In the genomic region with DNA sequence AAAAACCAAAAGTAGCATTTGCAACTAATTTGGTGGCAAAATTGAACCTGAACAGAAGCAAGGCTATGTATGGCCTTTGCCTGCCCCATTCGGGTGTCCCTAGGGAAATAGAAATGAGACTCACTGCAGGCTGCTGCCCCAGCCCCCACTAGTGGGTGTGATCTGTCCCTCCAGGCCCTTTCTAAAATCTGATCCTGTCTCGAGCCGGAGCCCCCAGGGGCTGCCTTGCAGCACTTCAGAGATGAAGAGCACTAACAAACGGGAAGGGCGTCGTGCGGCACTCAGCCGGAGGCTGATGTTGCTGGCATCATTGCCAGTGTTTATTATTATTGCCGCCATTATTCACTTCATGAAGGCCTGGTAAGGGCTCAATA, we compare ENCODE assay signal across 12 cellular contexts. TPM values are rescaled to one million over a fixed set of nuclear protein-coding genes. Genes with fewer than 3 reads are reported as not detected.
A peak's percentile ranks its signal among the peaks of the same experiment; 100 is the strongest.
DNase-seq lines count a peak whose midpoint lies in the region; ATAC-seq and TF ChIP-seq lines count a peak whose summit lies in the region.
"Had no signal": no experiment of that assay in that cellular context is flagged by ENCODE, and none has a peak within 500 bp of the region (broad histone marks: within the 10 kb centered on the region; RNA-seq: fewer than 3 reads in every experiment).

No MANE protein-coding gene starts in this region.

- H3K4me1 Mint-ChIP-seq in activated naive CD8-positive, alpha-beta T cell treated with anti-CD3 and anti-CD28 coated beads for 36 hours, result peaks cover 70% of the 10 kb centered on the region
- H3K4me1 Mint-ChIP-seq in stimulated activated effector memory CD8-positive, alpha-beta T cell treated with anti-CD3 and anti-CD28 coated beads, Interleukin-12 subunit alpha, Interleukin-12 subunit beta, amount 100 ng/mL, for 72 hours, result peaks cover 88% of the 10 kb centered on the region
- H3K4me1 Mint-ChIP-seq in progenitor cell of endocrine pancreas (ENCODE audit: low read depth), result peaks cover 4% of the 10 kb centered on the region

- H3K27me3 Mint-ChIP-seq in activated naive CD8-positive, alpha-beta T cell treated with anti-CD3 and anti-CD28 coated beads for 36 hours, result no peaks in the 10 kb centered on the region
- peaks cover 13% of the 10 kb centered on the region for H3K27me3 Mint-ChIP-seq in progenitor cell of endocrine pancreas

- H3K27ac Mint-ChIP-seq in activated naive CD8-positive, alpha-beta T cell treated with anti-CD3 and anti-CD28 coated beads for 36 hours, result peak overlapping the region; percentile 87
- peak overlapping the region; percentile 85 for H3K27ac Mint-ChIP-seq in stimulated activated effector memory CD8-positive, alpha-beta T cell treated with anti-CD3 and anti-CD28 coated beads, Interleukin-12 subunit alpha, Interleukin-12 subunit beta, amount 100 ng/mL, for 72 hours
- no peak overlapping the region for H3K27ac Mint-ChIP-seq in progenitor cell of endocrine pancreas
- H3K27ac Mint-ChIP-seq: endodermal cell had no signal

- no peak overlapping the region for H3K27ac ChIP-seq in gastrocnemius medialis
- H3K27ac ChIP-seq: thyroid gland had no signal

- no peaks in the 10 kb centered on the region for H3K9me3 ChIP-seq in gastrocnemius medialis
- H3K9me3 ChIP-seq: thyroid gland had no signal

- TF ChIP-seq CTCF in gastrocnemius medialis (IDR thresholded peaks at IDR 0.05 in 4 of 5, conservative IDR thresholded peaks at IDR 0.05 in 1 of 5) (no peak), progenitor cell of endocrine pancreas (IDR thresholded peaks at IDR 0.05; ENCODE audit: unreplicated experiment) (no peak)

- TF ChIP-seq POLR2A in gastrocnemius medialis (IDR thresholded peaks at IDR 0.05), result no peak

- intact Hi-C loops in gastrocnemius medialis (cut with DNase I; ENCODE audit: low total_unique reads), result no loop called here

- DNase-seq in NCI-H748 (lab: John Stamatoyannopoulos, UW; ENCODE audit: unreplicated experiment) (peak; percentile 10), NCI-H748 treated with DMSO at 0.1 percent for 48 hours (lab: John Stamatoyannopoulos, UW) (no peak), NCI-H1092 (lab: John Stamatoyannopoulos, UW) (peak; percentile 94), H7 (no peak), gastrocnemius medialis (no peak), progenitor cell of endocrine pancreas (ENCODE audit: low spot score, unreplicated experiment) (no peak)
- no peak for DNase-seq in activated naive CD8-positive, alpha-beta T cell treated with anti-CD3 and anti-CD28 coated beads for 36 hours
- DNase-seq in stimulated activated effector memory CD8-positive, alpha-beta T cell treated with anti-CD3 and anti-CD28 coated beads, Interleukin-12 subunit alpha, Interleukin-12 subunit beta, amount 100 ng/mL, for 72 hours (ENCODE audit: low spot score in 2 of 2), result no peak
- DNase-seq: ACHN, endodermal cell, GF-D8, thyroid gland had no signal

- H3K36me3 Mint-ChIP-seq in activated naive CD8-positive, alpha-beta T cell treated with anti-CD3 and anti-CD28 coated beads for 36 hours, result peaks cover 61% of the 10 kb centered on the region
- H3K36me3 Mint-ChIP-seq in stimulated activated effector memory CD8-positive, alpha-beta T cell treated with anti-CD3 and anti-CD28 coated beads, Interleukin-12 subunit alpha, Interleukin-12 subunit beta, amount 100 ng/mL, for 72 hours, result peaks cover 100% of the 10 kb centered on the region
- H3K36me3 Mint-ChIP-seq in progenitor cell of endocrine pancreas (ENCODE audit: insufficient read depth), result no peaks in the 10 kb centered on the region

- in situ Hi-C loops in gastrocnemius medialis (cut with MboI; ENCODE audit: low sequenced_read_pairs in 4 of 4), result no loop called here

- no peaks in the 10 kb centered on the region for H3K27me3 ChIP-seq in H7 (ENCODE audit: control insufficient read depth, insufficient read depth, low read length)
- no peaks in the 10 kb centered on the region for H3K27me3 ChIP-seq in gastrocnemius medialis
- H3K27me3 ChIP-seq: thyroid gland had no signal

- no peak overlapping the region for H3K4me3 ChIP-seq in H7 (ENCODE audit: insufficient read depth, low read depth, low read length)
- H3K4me3 ChIP-seq in gastrocnemius medialis, result no peak overlapping the region
- H3K4me3 ChIP-seq: thyroid gland had no signal

- no peak for ATAC-seq in stimulated activated effector memory CD8-positive, alpha-beta T cell treated with anti-CD3 and anti-CD28 coated beads, Interleukin-12 subunit alpha, Interleukin-12 subunit beta, amount 100 ng/mL, for 72 hours
- no peak for ATAC-seq in gastrocnemius medialis

- H3K9me3 Mint-ChIP-seq in activated naive CD8-positive, alpha-beta T cell treated with anti-CD3 and anti-CD28 coated beads for 36 hours, result no peaks in the 10 kb centered on the region
- H3K9me3 Mint-ChIP-seq in stimulated activated effector memory CD8-positive, alpha-beta T cell treated with anti-CD3 and anti-CD28 coated beads, Interleukin-12 subunit alpha, Interleukin-12 subunit beta, amount 100 ng/mL, for 72 hours, result no peaks in the 10 kb centered on the region
- no peaks in the 10 kb centered on the region for H3K9me3 Mint-ChIP-seq in progenitor cell of endocrine pancreas (ENCODE audit: low read depth)
- H3K9me3 Mint-ChIP-seq: endodermal cell had no signal

- H3K4me3 Mint-ChIP-seq in activated naive CD8-positive, alpha-beta T cell treated with anti-CD3 and anti-CD28 coated beads for 36 hours, result no peak overlapping the region
- H3K4me3 Mint-ChIP-seq in stimulated activated effector memory CD8-positive, alpha-beta T cell treated with anti-CD3 and anti-CD28 coated beads, Interleukin-12 subunit alpha, Interleukin-12 subunit beta, amount 100 ng/mL, for 72 hours, result peak overlapping the region; percentile 53
- H3K4me3 Mint-ChIP-seq in progenitor cell of endocrine pancreas (ENCODE audit: low read depth), result no peak overlapping the region
- H3K4me3 Mint-ChIP-seq: endodermal cell had no signal

- H3K36me3 ChIP-seq in H7 (replicated peaks; ENCODE audit: control insufficient read depth, insufficient read depth, low read length) (no peaks in the 10 kb centered on the region), gastrocnemius medialis (peaks cover 0 to 22% of the 10 kb centered on the region in 2 donors)
- H3K36me3 ChIP-seq: thyroid gland had no signal

- H3K4me1 ChIP-seq in gastrocnemius medialis, result peaks cover 8 to 13% of the 10 kb centered on the region in 2 donors

RNA-seq across cellular contexts. Expression of a gene that starts 43.2 kb away (rescaled TPM):
- total RNA-seq in activated naive CD8-positive, alpha-beta T cell treated with anti-CD3 and anti-CD28 coated beads for 36 hours, result 100 to 1,000 TPM; 339 to 343 TPM
- 1.3 and 2.5 TPM in 2 replicates for total RNA-seq in H7 (2014; rRNA removed; shearing (Covaris generic))
- total RNA-seq in gastrocnemius medialis (10 to 100 TPM in 3 of 4 donors, 1 to 10 TPM in 1; 4.5 to 17.5 (median 13.5) TPM), progenitor cell of endocrine pancreas (9.3 and 9.4 TPM in 2 replicates)

Comparison
In these comparisons a context has a peak if more than half of its experiments do, and no peak if none do; other contexts are left out.
1. DNase-seq: peak in NCI-H748 (single experiment) and NCI-H1092 (single experiment); none in NCI-H748 treated with DMSO at 0.1 percent for 48 hours (single experiment), activated naive CD8-positive, alpha-beta T cell treated with anti-CD3 and anti-CD28 coated beads for 36 hours (single experiment), stimulated activated effector memory CD8-positive, alpha-beta T cell treated with anti-CD3 and anti-CD28 coated beads, Interleukin-12 subunit alpha, Interleukin-12 subunit beta, amount 100 ng/mL, for 72 hours (0 of 2), H7 (single experiment), gastrocnemius medialis (0 of 2) and progenitor cell of endocrine pancreas (single experiment).
2. RNA of a gene that starts 43.2 kb away (total RNA-seq): 339 to 343 TPM in activated naive CD8-positive, alpha-beta T cell treated with anti-CD3 and anti-CD28 coated beads for 36 hours; 4.5 to 17.5 TPM in gastrocnemius medialis, 9.3 to 9.4 TPM in progenitor cell of endocrine pancreas and 1.3 to 2.5 TPM in H7; every median in the first group is over 10 times any median in the second.